Comparison of ENCODE assay signal across 7 cellular contexts in genomic region chr11:123301696-123302400, GRCh38.
A peak's percentile ranks its signal among the peaks of the same experiment; 100 is the strongest.
DNase-seq lines count a peak whose midpoint lies in the region; ATAC-seq, FAIRE-seq and TF ChIP-seq lines count a peak whose summit lies in the region.

No MANE protein-coding gene starts in this region.

- H3K27ac Mint-ChIP-seq in nephron = no peak overlapping the region

- FAIRE-seq in GM18507 (lab: Jason Lieb, UNC) = peak; percentile 41

- peaks cover 41% of the 10 kb centered on the region for H3K4me1 Mint-ChIP-seq in activated T-cell treated with anti-CD3 and anti-CD28 coated beads, Interleukin-2, amount 50 U/mL, for 4 hours (ENCODE audit: low read depth)
- peaks cover 18% of the 10 kb centered on the region for H3K4me1 Mint-ChIP-seq in nephron

- peak overlapping the region; percentile 62 for H3K4me3 Mint-ChIP-seq in activated T-cell treated with anti-CD3 and anti-CD28 coated beads, Interleukin-2, amount 50 U/mL, for 4 hours
- peak overlapping the region; percentile 71 to 84 (median 78) for H3K4me3 Mint-ChIP-seq in nephron

- H3K27me3 Mint-ChIP-seq in activated T-cell treated with anti-CD3 and anti-CD28 coated beads, Interleukin-2, amount 50 U/mL, for 4 hours (ENCODE audit: low read depth) = peaks cover 7% of the 10 kb centered on the region
- peaks cover 54% of the 10 kb centered on the region for H3K27me3 Mint-ChIP-seq in nephron (ENCODE audit: low read depth)

- TF ChIP-seq CTCF in nephron (IDR thresholded peaks at IDR 0.05; ENCODE audit: unreplicated experiment in 3 of 3) = peak; percentile 81 to 97 (median 94)

- H3K36me3 Mint-ChIP-seq in activated T-cell treated with anti-CD3 and anti-CD28 coated beads, Interleukin-2, amount 50 U/mL, for 4 hours (ENCODE audit: insufficient read depth) = no peaks in the 10 kb centered on the region
- H3K36me3 Mint-ChIP-seq in nephron (ENCODE audit: low read depth) = no peaks in the 10 kb centered on the region

- peak; percentile 70 for ATAC-seq in HG02970 (IDR thresholded peaks at IDR 0.05; ENCODE audit: low FRiP score, unreplicated experiment)
- peak; percentile 78 to 83 for ATAC-seq in activated T-cell treated with anti-CD3 and anti-CD28 coated beads, Interleukin-2, amount 50 U/mL, for 4 hours
- ATAC-seq in stimulated activated naive CD8-positive, alpha-beta T cell treated with anti-CD3 and anti-CD28 coated beads, Interleukin-15, Interleukin-2, amounts not matched to agents 100 U/mL and 50 U/mL, for 24 hours = peak; percentile 85

- peak; percentile 58 for DNase-seq in GM18507 (ENCODE audit: extremely low spot score, insufficient read length, low read depth)
- DNase-seq in NOMO-1 (lab: John Stamatoyannopoulos, UW; ENCODE audit: unreplicated experiment in 2 of 2) = peak; percentile 79 to 84
- peak; percentile 61 for DNase-seq in activated T-cell treated with anti-CD3 and anti-CD28 coated beads, Interleukin-2, amount 50 U/mL, for 4 hours
- peak; percentile 29 for DNase-seq in fibroblast of peridontal ligament (ENCODE audit: extremely low read depth)
- peak; percentile 88 for DNase-seq in stimulated activated naive CD8-positive, alpha-beta T cell treated with anti-CD3 and anti-CD28 coated beads, Interleukin-15, Interleukin-2, amounts not matched to agents 100 U/mL and 50 U/mL, for 24 hours

- no peaks in the 10 kb centered on the region for H3K9me3 Mint-ChIP-seq in activated T-cell treated with anti-CD3 and anti-CD28 coated beads, Interleukin-2, amount 50 U/mL, for 4 hours
- no peaks in the 10 kb centered on the region for H3K9me3 Mint-ChIP-seq in nephron

Comparison
In these comparisons a context has a peak if more than half of its experiments do, and no peak if none do; other contexts are left out.
1. Peak in every context shown above with its lines: DNase-seq and ATAC-seq.
2. DNase-seq: peak in every context shown above with its lines; median percentile 88 in stimulated activated naive CD8-positive, alpha-beta T cell treated with anti-CD3 and anti-CD28 coated beads, Interleukin-15, Interleukin-2, amounts not matched to agents 100 U/mL and 50 U/mL, for 24 hours; 82 in NOMO-1; 61 in activated T-cell treated with anti-CD3 and anti-CD28 coated beads, Interleukin-2, amount 50 U/mL, for 4 hours; 58 in GM18507; 29 in fibroblast of peridontal ligament.